17 cellular contexts compared by ENCODE assay signal in genomic region chr17:13634001-13634400, GRCh38. TPM values are rescaled to one million over a fixed set of nuclear protein-coding genes. Genes with fewer than 3 reads are reported as not detected.
A peak's percentile ranks its signal among the peaks of the same experiment; 100 is the strongest.
DNase-seq lines count a peak whose midpoint lies in the region; ATAC-seq and TF ChIP-seq lines count a peak whose summit lies in the region.
"Had no signal": no experiment of that assay in that cellular context is flagged by ENCODE, and none has a peak within 500 bp of the region (broad histone marks: within the 10 kb centered on the region; RNA-seq: fewer than 3 reads in every experiment).

No MANE protein-coding gene starts in this region.

- no peak overlapping the region for H3K14ac ChIP-seq in IMR-90 (replicated peaks; ENCODE audit: low read depth, low read length)
- H3K14ac ChIP-seq in trophoblast cell (ENCODE audit: low read length) = no peak overlapping the region

- CTCF ChIA-PET in IMR-90 (lab: Yijun Ruan, JAX) = no interaction called here

- H4K8ac ChIP-seq in IMR-90 (ENCODE audit: low read depth in 2 of 2, low read length in 2 of 2) (no peak overlapping the region), trophoblast cell (ENCODE audit: low read depth, low read length) (no peak overlapping the region)

- H3K18ac ChIP-seq in IMR-90 (ENCODE audit: low read depth, low read length) (no peak overlapping the region), trophoblast cell (ENCODE audit: low read length) (no peak overlapping the region)

- H3K4me1 Mint-ChIP-seq in T-helper 17 cell = no peaks in the 10 kb centered on the region
- H3K4me1 Mint-ChIP-seq: CD4-positive, CD25-positive, alpha-beta regulatory T cell had no signal

- dilution Hi-C loops in IMR-90 (cut with HindIII; ENCODE audit: low sequenced_read_pairs, unreplicated experiment) = no loop called here

- DNase-seq in IMR-90 (peak; percentile 15), fibroblast of pulmonary artery (ENCODE audit: low read depth) (peak; percentile 32), trophoblast cell (peak; percentile 26 to 71), T-helper 17 cell (no peak)
- no peak for DNase-seq in activated naive CD4-positive, alpha-beta T cell (lab: John Stamatoyannopoulos, UW)
- DNase-seq: ACHN; BE2C; C1 segment of cervical spinal cord; Caco-2; CD4-positive, CD25-positive, alpha-beta regulatory T cell; GDM1; GOT3; H7; HFFc6 had no signal

- no peak overlapping the region for H2AFZ ChIP-seq in IMR-90 (replicated peaks; ENCODE audit: low read length, poor library complexity)
- no peak overlapping the region for H2AFZ ChIP-seq in trophoblast cell (ENCODE audit: insufficient read depth, low read length, poor library complexity)

- no peak overlapping the region for H2BK20ac ChIP-seq in IMR-90 (ENCODE audit: low read depth, low read length)

- H3K23ac ChIP-seq in IMR-90 (ENCODE audit: low read depth, low read length) (no peak overlapping the region), trophoblast cell (ENCODE audit: low read length) (no peak overlapping the region)

- in situ Hi-C loops in IMR-90 (cut with MboI; ENCODE audit: low sequenced_read_pairs) = no loop called here

- H3K4me2 ChIP-seq in IMR-90 (ENCODE audit: low read depth, low read length) (no peak overlapping the region), trophoblast cell (ENCODE audit: low read length) (no peak overlapping the region)

- H3K27me3 ChIP-seq in IMR-90 (ENCODE audit: control insufficient read depth, insufficient read depth, low read length) = no peaks in the 10 kb centered on the region
- H3K27me3 ChIP-seq in trophoblast cell (ENCODE audit: insufficient read depth, low read length) = no peaks in the 10 kb centered on the region
- H3K27me3 ChIP-seq: BE2C had no signal

- H3K27ac ChIP-seq in IMR-90 (ENCODE audit: insufficient read depth, low read length) = no peak overlapping the region
- H3K27ac ChIP-seq in trophoblast cell (ENCODE audit: low read depth, low read length) = no peak overlapping the region

- H2AK5ac ChIP-seq in IMR-90 (ENCODE audit: low read depth, low read length) (no peak overlapping the region), trophoblast cell (ENCODE audit: low read length) (no peak overlapping the region)

- no peak overlapping the region for H2BK15ac ChIP-seq in IMR-90 (ENCODE audit: low read depth, low read length)

- TF ChIP-seq POLR2A in IMR-90 (IDR thresholded peaks at IDR 0.05; ENCODE audit: low read depth, low read length) = no peak

- H2AK9ac ChIP-seq in IMR-90 (replicated peaks; ENCODE audit: low read depth, low read length, poor library complexity) = no peak overlapping the region

- no peak overlapping the region for H4K12ac ChIP-seq in trophoblast cell (ENCODE audit: low read depth, low read length)

- no peak overlapping the region for H3K4me3 ChIP-seq in IMR-90 (ENCODE audit: insufficient read depth, low read depth, low read length)
- H3K4me3 ChIP-seq in fibroblast of pulmonary artery (replicated peaks; ENCODE audit: low read depth, low read length) = no peak overlapping the region
- no peak overlapping the region for H3K4me3 ChIP-seq in trophoblast cell (ENCODE audit: low read depth, low read length)

- H4K5ac ChIP-seq in IMR-90 (ENCODE audit: low read depth, low read length) = no peak overlapping the region

- H3K36me3 ChIP-seq in IMR-90 (ENCODE audit: control insufficient read depth, insufficient read depth, low read length) (no peaks in the 10 kb centered on the region), trophoblast cell (ENCODE audit: control insufficient read depth in 1 of 2, insufficient read depth in 2 of 2, low read length in 2 of 2) (no peaks in the 10 kb centered on the region)
- H3K36me3 ChIP-seq: BE2C had no signal

- intact Hi-C loops in IMR-90 (cut with micrococcal nuclease) = no loop called here

- WGBS in IMR-90 (ENCODE audit: extremely low coverage in 2 of 2, insufficient read length in 1 of 2), 2 experiments = no CpG with 5 or more reads among the region's 1 CpG
- WGBS in trophoblast cell (ENCODE audit: extremely low coverage, insufficient coverage, insufficient read length) = no CpG with 5 or more reads among the region's 1 CpG

- H3K9me1 ChIP-seq in IMR-90 (ENCODE audit: insufficient read depth, low read length) = no peaks in the 10 kb centered on the region

- H3K9ac ChIP-seq in IMR-90 (ENCODE audit: low read depth, low read length) (no peak overlapping the region), trophoblast cell (ENCODE audit: low read length) (no peak overlapping the region)

- H2BK120ac ChIP-seq in IMR-90 (ENCODE audit: low read depth, low read length) = no peak overlapping the region
- no peak overlapping the region for H2BK120ac ChIP-seq in trophoblast cell (ENCODE audit: insufficient read depth, low read length, poor library complexity)

- H3K4me1 ChIP-seq in IMR-90 (ENCODE audit: control insufficient read depth, insufficient read depth, low read length) (no peaks in the 10 kb centered on the region), trophoblast cell (ENCODE audit: control insufficient read depth in 1 of 2, insufficient read depth in 2 of 2, low read length in 2 of 2) (no peaks in the 10 kb centered on the region)
- H3K4me1 ChIP-seq: BE2C, Caco-2 had no signal

- peak; percentile 48 for ATAC-seq in IMR-90 (ENCODE audit: low read depth)
- no peak for ATAC-seq in GM19351 (IDR thresholded peaks at IDR 0.05; ENCODE audit: unreplicated experiment)
- ATAC-seq in T-helper 17 cell = no peak
- ATAC-seq: HCT116, HepG2 had no signal

- H3K9me3 ChIP-seq in IMR-90 (ENCODE audit: control insufficient read depth, insufficient read depth, low read length) (no peaks in the 10 kb centered on the region), trophoblast cell (ENCODE audit: insufficient read depth, low read depth, low read length) (no peaks in the 10 kb centered on the region), T-helper 17 cell (ENCODE audit: control insufficient read depth, low read length, poor library complexity, severe bottlenecking) (no peaks in the 10 kb centered on the region)
- H3K9me3 ChIP-seq: BE2C, Caco-2 had no signal

- H2BK5ac ChIP-seq in IMR-90 (ENCODE audit: low read depth, low read length, poor library complexity, severe bottlenecking) (no peak overlapping the region), trophoblast cell (ENCODE audit: low read depth, low read length, poor library complexity) (no peak overlapping the region)

- H3K4me3 Mint-ChIP-seq in T-helper 17 cell = no peak overlapping the region
- H3K4me3 Mint-ChIP-seq: CD4-positive, CD25-positive, alpha-beta regulatory T cell; HFFc6 had no signal

- H4K91ac ChIP-seq in IMR-90 (ENCODE audit: insufficient read depth, low read depth, low read length) (no peak overlapping the region), trophoblast cell (ENCODE audit: low read depth, low read length) (no peak overlapping the region)

- no TSS peak for BruUV-seq in IMR-90 (replicated peaks; lab: Mats Ljungman, UMichigan)

- POLR2A ChIA-PET in IMR-90 (lab: Charles Lee; ENCODE audit: unreplicated experiment) = no interaction called here

- no peak for TF ChIP-seq RAD21 in IMR-90 (IDR thresholded peaks at IDR 0.05; ENCODE audit: low read length)

- no peaks in the 10 kb centered on the region for H4K20me1 ChIP-seq in IMR-90 (ENCODE audit: insufficient read depth, low read length)

- no peak overlapping the region for H3K27ac Mint-ChIP-seq in T-helper 17 cell
- H3K27ac Mint-ChIP-seq: CD4-positive, CD25-positive, alpha-beta regulatory T cell; HFFc6 had no signal

- H3K36me3 Mint-ChIP-seq in T-helper 17 cell (ENCODE audit: low read depth) = peaks cover 2% of the 10 kb centered on the region
- H3K36me3 Mint-ChIP-seq: CD4-positive, CD25-positive, alpha-beta regulatory T cell had no signal

- no peaks in the 10 kb centered on the region for H3K79me2 ChIP-seq in trophoblast cell (ENCODE audit: control insufficient read depth, insufficient read depth, low read length, poor library complexity)

- H3K4ac ChIP-seq in IMR-90 (ENCODE audit: low read depth, low read length) = no peak overlapping the region
- no peak overlapping the region for H3K4ac ChIP-seq in trophoblast cell (ENCODE audit: low read depth, low read length)

- TF ChIP-seq CTCF in IMR-90 (conservative IDR thresholded peaks at IDR 0.05; ENCODE audit: low read depth, low read length) (no peak), fibroblast of pulmonary artery (IDR thresholded peaks at IDR 0.05; ENCODE audit: low read length, missing control alignments) (no peak)

- H3K27me3 Mint-ChIP-seq in T-helper 17 cell = peaks cover 19% of the 10 kb centered on the region

- H2BK12ac ChIP-seq in trophoblast cell (ENCODE audit: low read length) = no peak overlapping the region

- H3K56ac ChIP-seq in IMR-90 (ENCODE audit: extremely low read depth, insufficient read depth, low read length) = no peak overlapping the region

- H3K79me1 ChIP-seq in IMR-90 (ENCODE audit: low read depth in 1 of 2, low read length in 2 of 2) (no peaks in the 10 kb centered on the region), trophoblast cell (ENCODE audit: low read length) (no peaks in the 10 kb centered on the region)

TF ChIP-seq in IMR-90, 13 proteins besides CTCF, POLR2A, EP300 and RAD21 (continues in another document):
- TF ChIP-seq BHLHE40 (IDR thresholded peaks at IDR 0.05; ENCODE audit: low read depth, low read length) (no peak), MXI1 (IDR thresholded peaks at IDR 0.05; ENCODE audit: borderline replicate concordance, low read depth, low read length) (no peak), ELK1 (IDR thresholded peaks at IDR 0.05; ENCODE audit: borderline replicate concordance, low read depth, low read length) (no peak), SMC3 (IDR thresholded peaks at IDR 0.05; ENCODE audit: low read depth, low read length) (no peak)
- TF ChIP-seq, protein P1, sequence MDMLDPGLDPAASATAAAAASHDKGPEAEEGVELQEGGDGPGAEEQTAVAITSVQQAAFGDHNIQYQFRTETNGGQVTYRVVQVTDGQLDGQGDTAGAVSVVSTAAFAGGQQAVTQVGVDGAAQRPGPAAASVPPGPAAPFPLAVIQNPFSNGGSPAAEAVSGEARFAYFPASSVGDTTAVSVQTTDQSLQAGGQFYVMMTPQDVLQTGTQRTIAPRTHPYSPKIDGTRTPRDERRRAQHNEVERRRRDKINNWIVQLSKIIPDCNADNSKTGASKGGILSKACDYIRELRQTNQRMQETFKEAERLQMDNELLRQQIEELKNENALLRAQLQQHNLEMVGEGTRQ (IDR thresholded peaks at IDR 0.05; ENCODE audit: low read depth, low read length) = no peak

RNA-seq across cellular contexts. Expression of gene HS3ST3A1, which starts 32.3 kb away (rescaled TPM):
- total RNA-seq in IMR-90 (2012; rRNA removed) = 7.5 and 9.0 TPM in 2 replicates
- 8.8 and 11.9 TPM in 2 replicates for polyA plus RNA-seq in IMR-90 (2012; rRNA removed)
- 4.1 and 14.2 TPM in 2 replicates for polyA plus RNA-seq in IMR-90 (2012; cell fraction: cytosol; rRNA removed)
- 16.3 and 27.2 TPM in 2 replicates for polyA plus RNA-seq in IMR-90 (2012; cell fraction: nucleus; rRNA removed; ENCODE audit: low replicate concordance)
- polyA plus RNA-seq in trophoblast cell (2013) = 9.2 and 9.9 TPM in 2 replicates
- 1 to 10 TPM in 1 of 2 donors, not detected in 1; 1.4 TPM for total RNA-seq in T-helper 17 cell
- total RNA-seq: Caco-2 had no signal

Comparison
In these comparisons a context has a peak if more than half of its experiments do, and no peak if none do; other contexts are left out.
1. DNase-seq: peak in IMR-90 (single experiment), fibroblast of pulmonary artery (single experiment) and trophoblast cell (2 of 2); none in activated naive CD4-positive, alpha-beta T cell (0 of 4) and T-helper 17 cell (0 of 3).